In the genomic region with DNA sequence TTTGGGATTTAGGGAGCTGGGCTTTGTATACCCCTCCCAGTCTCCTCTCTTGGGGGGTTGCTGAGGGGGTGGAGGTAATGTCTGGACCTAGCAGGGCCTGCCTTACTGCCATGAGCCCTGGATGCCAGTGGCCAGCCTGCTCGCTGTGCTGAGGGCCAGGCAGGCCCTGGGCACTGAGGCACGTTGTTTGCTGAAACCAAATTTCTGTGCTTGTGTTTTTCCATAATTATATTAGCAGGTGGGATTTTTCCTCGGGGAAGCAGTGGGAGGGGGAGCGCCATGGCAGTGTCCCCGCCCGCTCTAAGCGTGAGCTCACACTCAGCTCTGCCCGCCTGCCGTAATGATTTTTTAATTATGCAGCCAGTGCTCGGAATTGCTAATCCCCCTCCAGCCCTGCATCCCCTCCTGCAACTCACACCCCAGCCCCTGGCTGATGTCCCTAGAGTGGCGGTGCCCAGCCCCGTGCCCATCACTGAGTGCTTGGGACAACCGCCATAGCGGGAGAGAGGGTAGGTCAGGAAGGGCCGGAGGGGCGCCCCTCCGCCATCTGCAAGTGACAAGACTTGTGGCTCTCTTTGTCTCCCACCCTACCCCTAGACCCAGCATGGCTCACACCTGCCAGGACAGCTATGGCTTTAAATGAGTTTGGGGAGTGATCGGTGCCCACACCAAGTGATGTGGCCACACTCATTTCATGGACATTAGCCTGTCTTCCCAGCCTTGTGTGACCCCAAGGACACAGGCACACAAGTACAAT, we compare ENCODE assay signal across 8 cellular contexts. TPM values are rescaled to one million over a fixed set of nuclear protein-coding genes. Genes with fewer than 3 reads are reported as not detected.
DNase-seq lines count a peak whose midpoint lies in the region; ATAC-seq and TF ChIP-seq lines count a peak whose summit lies in the region.

No MANE protein-coding gene starts in this region.

- ATAC-seq in heart right ventricle, result peak in 2 of 8 donors; percentile 4 to 6
- no peak for ATAC-seq in Right ventricle myocardium inferior
- no peak for ATAC-seq in GM21576 (IDR thresholded peaks at IDR 0.05; ENCODE audit: unreplicated experiment)
- no peak for ATAC-seq in GM19463 (IDR thresholded peaks at IDR 0.05; ENCODE audit: unreplicated experiment)
- no peak for ATAC-seq in GM18861 (IDR thresholded peaks at IDR 0.05; ENCODE audit: unreplicated experiment)

- H3K4me1 ChIP-seq in heart right ventricle, result peaks cover 55 to 99% (median 95%) of the 10 kb centered on the region in 9 donors

- intact Hi-C loops in heart right ventricle (cut with DNase I), result no loop called here
- intact Hi-C loops in Right ventricle myocardium inferior (cut with DNase I), result no loop called here

- H3K27ac ChIP-seq in heart right ventricle, result peak overlapping the region; percentile 88 to 98 (median 94)

- H3K9me3 Mint-ChIP-seq in mesothelial cell of epicardium, result no peaks in the 10 kb centered on the region

- no peak for TF ChIP-seq CTCF in heart right ventricle (IDR thresholded peaks at IDR 0.05)
- TF ChIP-seq CTCF in astrocyte of the cerebellum (IDR thresholded peaks at IDR 0.05; ENCODE audit: low read depth, low read length, missing control alignments), result no peak
- TF ChIP-seq CTCF in mesothelial cell of epicardium (IDR thresholded peaks at IDR 0.05; ENCODE audit: unreplicated experiment), result no peak

- H3K9me3 ChIP-seq in heart right ventricle, result no peaks in the 10 kb centered on the region

- no peaks in the 10 kb centered on the region for H3K27me3 Mint-ChIP-seq in mesothelial cell of epicardium (ENCODE audit: low read depth)

- H3K27ac Mint-ChIP-seq in mesothelial cell of epicardium, result peak overlapping the region; percentile 64

- DNase-seq in heart right ventricle, result no peak
- DNase-seq in Right ventricle myocardium inferior (ENCODE audit: missing footprints), result no peak
- no peak for DNase-seq in astrocyte of the cerebellum (ENCODE audit: low read depth)
- no peak for DNase-seq in mesothelial cell of epicardium (ENCODE audit: low spot score in 2 of 2, unreplicated experiment in 2 of 2)
- DNase-seq in NCI-H1105 treated with DMSO at 0.1 percent for 48 hours (lab: John Stamatoyannopoulos, UW), result no peak

- H3K4me1 Mint-ChIP-seq in mesothelial cell of epicardium, result peaks cover 46% of the 10 kb centered on the region

- no peaks in the 10 kb centered on the region for H3K36me3 Mint-ChIP-seq in mesothelial cell of epicardium

- no peaks in the 10 kb centered on the region for H3K36me3 ChIP-seq in heart right ventricle

- H3K27me3 ChIP-seq in heart right ventricle, result no peaks in the 10 kb centered on the region

- peak overlapping the region in 9 of 10 donors; percentile 38 to 66 (median 57) for H3K4me3 ChIP-seq in heart right ventricle
- peak overlapping the region; percentile 4 for H3K4me3 ChIP-seq in astrocyte of the cerebellum (ENCODE audit: low read depth, low read length)

- H3K4me3 Mint-ChIP-seq in mesothelial cell of epicardium, result no peak overlapping the region

- in situ Hi-C loops in astrocyte of the cerebellum (cut with HindIII; ENCODE audit: low sequenced_read_pairs), result no loop called here

- 51 to 53% methylated on average over 18 of the region's 18 CpGs for WGBS in heart right ventricle, 2 donors

RNA-seq across cellular contexts. Expression of a gene that starts 21.0 kb away (rescaled TPM):
- total RNA-seq in heart right ventricle, result 10 to 100 TPM; 30.7 to 51.6 (median 37.9) TPM
- polyA plus RNA-seq in heart right ventricle, result 10 to 100 TPM; 28.7 to 31.4 TPM
- 74.1 TPM for total RNA-seq in Right ventricle myocardium inferior
- 35.7 to 38.3 TPM (median 37.4 TPM) in 3 replicates for total RNA-seq in mesothelial cell of epicardium
